Comparison of ENCODE assay signal across 13 cellular contexts in genomic region chr16:15572329-15573001, GRCh38.
DNase-seq lines count a peak whose midpoint lies in the region; ATAC-seq, FAIRE-seq and TF ChIP-seq lines count a peak whose summit lies in the region.
"Had no signal": no experiment of that assay in that cellular context is flagged by ENCODE, and none has a peak within 500 bp of the region (broad histone marks: within the 10 kb centered on the region; RNA-seq: fewer than 3 reads in every experiment).

No MANE protein-coding gene starts in this region.

- H3K4me1 Mint-ChIP-seq in activated naive CD4-positive, alpha-beta T cell treated with anti-CD3 and anti-CD28 coated beads, Interleukin-2, amount 50 U/mL, for 24 hours = peaks cover 27% of the 10 kb centered on the region
- H3K4me1 Mint-ChIP-seq: central memory CD8-positive, alpha-beta T cell had no signal

- CTCF ChIA-PET in A673 (lab: Charles Lee) = no interaction called here

- H3K4me1 ChIP-seq in A673 (ENCODE audit: insufficient read depth, low read length, poor library complexity, severe bottlenecking) (peaks cover 20% of the 10 kb centered on the region), mucosa of descending colon (ENCODE audit: low read depth) (peaks cover 21% of the 10 kb centered on the region)

- TF ChIP-seq CTCF in A673 (conservative IDR thresholded peaks at IDR 0.05; ENCODE audit: low read depth, low read length) (no peak), mucosa of descending colon (IDR thresholded peaks at IDR 0.05) (no peak)

- no TSS peak for BruUV-seq in A673 (replicated peaks; lab: Mats Ljungman, UMichigan)

- H3K9me3 Mint-ChIP-seq in activated naive CD4-positive, alpha-beta T cell treated with anti-CD3 and anti-CD28 coated beads, Interleukin-2, amount 50 U/mL, for 24 hours = peaks cover 5% of the 10 kb centered on the region
- H3K9me3 Mint-ChIP-seq: central memory CD8-positive, alpha-beta T cell had no signal

- ATAC-seq in mucosa of descending colon (peak; percentile 51), HG02840 (IDR thresholded peaks at IDR 0.05; ENCODE audit: low FRiP score, unreplicated experiment) (no peak), GM21381 (IDR thresholded peaks at IDR 0.05; ENCODE audit: unreplicated experiment) (no peak)

- H3K4me3 ChIP-seq in A673 (ENCODE audit: low read depth, low read length, poor library complexity, severe bottlenecking) (no peak overlapping the region), mucosa of descending colon (no peak overlapping the region)

- POLR2A ChIA-PET in A673 (lab: Charles Lee; ENCODE audit: low non-redundant PET) = no interaction called here

- no peaks in the 10 kb centered on the region for H3K27me3 ChIP-seq in A673 (replicated peaks; ENCODE audit: insufficient read depth, low read depth, low read length, poor library complexity)

- H3K27ac ChIP-seq in A673 (ENCODE audit: low read depth, low read length, poor library complexity, severe bottlenecking) = peak overlapping the region; percentile 52

- H3K36me3 Mint-ChIP-seq in activated naive CD4-positive, alpha-beta T cell treated with anti-CD3 and anti-CD28 coated beads, Interleukin-2, amount 50 U/mL, for 24 hours = peaks cover 7% of the 10 kb centered on the region
- H3K36me3 Mint-ChIP-seq: naive B cell had no signal

- intact Hi-C loops in A673 (cut with micrococcal nuclease; ENCODE audit: unreplicated experiment) (no loop called here), mucosa of descending colon (cut with DNase I, micrococcal nuclease) (no loop called here)

- H3K9me3 ChIP-seq in A673 (ENCODE audit: low read depth, low read length, poor library complexity, severe bottlenecking) (no peaks in the 10 kb centered on the region), mucosa of descending colon (no peaks in the 10 kb centered on the region)

- no peak for FAIRE-seq in H54 (lab: Jason Lieb, UNC)

- DNase-seq in A673 (ENCODE audit: low spot score) (peak; percentile 48), GM04504 (ENCODE audit: low read depth) (peak; percentile 53), mucosa of descending colon (peak in 1 of 3 donors; percentile 65), NCI-H1930 (lab: John Stamatoyannopoulos, UW) (no peak), H54 (ENCODE audit: insufficient read length, low spot score) (no peak)
- DNase-seq: DMS 273 treated with DMSO at 0.1 percent for 48 hours, head of caudate nucleus, naive B cell, T1000 had no signal

- H3K36me3 ChIP-seq in A673 (ENCODE audit: insufficient read depth, low read length, poor library complexity, severe bottlenecking) = no peaks in the 10 kb centered on the region
- H3K36me3 ChIP-seq in mucosa of descending colon (ENCODE audit: low read depth) = no peaks in the 10 kb centered on the region

- no peaks in the 10 kb centered on the region for H3K27me3 Mint-ChIP-seq in activated naive CD4-positive, alpha-beta T cell treated with anti-CD3 and anti-CD28 coated beads, Interleukin-2, amount 50 U/mL, for 24 hours
- H3K27me3 Mint-ChIP-seq: central memory CD8-positive, alpha-beta T cell had no signal

- H3K4me3 Mint-ChIP-seq in activated naive CD4-positive, alpha-beta T cell treated with anti-CD3 and anti-CD28 coated beads, Interleukin-2, amount 50 U/mL, for 24 hours = peak overlapping the region; percentile 56
- H3K4me3 Mint-ChIP-seq: central memory CD8-positive, alpha-beta T cell had no signal

- H3K27ac Mint-ChIP-seq in activated naive CD4-positive, alpha-beta T cell treated with anti-CD3 and anti-CD28 coated beads, Interleukin-2, amount 50 U/mL, for 24 hours = peak overlapping the region; percentile 71

- no peak for TF ChIP-seq POLR2A in H54 (IDR thresholded peaks at IDR 0.05; ENCODE audit: low read depth, low read length)

Comparison
In these comparisons a context has a peak if more than half of its experiments do, and no peak if none do; other contexts are left out.
1. DNase-seq: peak in A673 (single experiment) and GM04504 (single experiment); none in NCI-H1930 (0 of 2) and H54 (single experiment).